In genomic region chr19:44725251-44725650, GRCh38 we compare ENCODE assay signal across 11 cellular contexts. TPM values are rescaled to one million over a fixed set of nuclear protein-coding genes. Genes with fewer than 3 reads are reported as not detected.
A peak's percentile ranks its signal among the peaks of the same experiment; 100 is the strongest.
DNase-seq lines count a peak whose midpoint lies in the region; ATAC-seq and TF ChIP-seq lines count a peak whose summit lies in the region.
"Had no signal": no experiment of that assay in that cellular context is flagged by ENCODE, and none has a peak within 500 bp of the region (broad histone marks: within the 10 kb centered on the region; RNA-seq: fewer than 3 reads in every experiment).

No MANE protein-coding gene starts in this region.

- POLR2A ChIA-PET in SK-N-SH (lab: Yijun Ruan, JAX), result no interaction called here

- H3K4me1 ChIP-seq in SK-N-SH (ENCODE audit: control insufficient read depth in 1 of 2, insufficient read depth in 2 of 2, low read depth in 1 of 2, low read length in 1 of 2), result peaks cover 0 to 10% of the 10 kb centered on the region in 2 experiments; a peak in 2 of 4 replicates
- peaks cover 25 to 52% (median 31%) of the 10 kb centered on the region in 4 donors for H3K4me1 ChIP-seq in stomach

- H3K36me3 ChIP-seq in SK-N-SH (replicated peaks in 1 of 2; ENCODE audit: control insufficient read depth in 1 of 2, insufficient read depth in 2 of 2, low read length in 1 of 2), result no peaks in the 10 kb centered on the region
- no peaks in the 10 kb centered on the region for H3K36me3 ChIP-seq in stomach

- ATAC-seq in SK-N-SH treated with all-trans-retinoic acid at 6 μM for 48 hours, result peak; percentile 18; the same call in 2 of the 3 replicates
- peak; percentile 79 for ATAC-seq in left lobe of liver

- H3F3A ChIP-seq in SK-N-SH (replicated peaks; ENCODE audit: insufficient read depth), result no peaks in the 10 kb centered on the region

- no peak overlapping the region for H2AFZ ChIP-seq in SK-N-SH (ENCODE audit: low read depth)

- TF ChIP-seq CTCF in SK-N-SH (IDR thresholded peaks at IDR 0.05) (no peak), stomach (IDR thresholded peaks at IDR 0.05) (no peak)

- H3K27ac Mint-ChIP-seq in activated T-helper 1 cell treated with anti-CD3 and anti-CD28 coated beads, Interleukin-12 subunit alpha, Interleukin-12 subunit beta, Interleukin-2, Interleukin-4 antibody, amounts not matched to agents 30 ng/mL and 10 ng/mL and 1 ng/mL, durations not matched to agents 14 hours and 24 hours and 36 hours, result no peak overlapping the region
- H3K27ac Mint-ChIP-seq: nephron progenitor cell had no signal

- no peak for DNase-seq in SK-N-SH
- DNase-seq in activated T-helper 1 cell treated with anti-CD3 and anti-CD28 coated beads, Interleukin-12 subunit alpha, Interleukin-12 subunit beta, Interleukin-2, Interleukin-4 antibody, amounts not matched to agents 30 ng/mL and 10 ng/mL and 1 ng/mL, durations not matched to agents 14 hours and 24 hours and 36 hours (ENCODE audit: low spot score), result no peak
- DNase-seq in left lobe of liver (ENCODE audit: low spot score), result peak; percentile 96
- peak; percentile 83 for DNase-seq in stomach
- DNase-seq in dedifferentiated amniotic fluid mesenchymal stem cell (ENCODE audit: extremely low spot score), result no peak
- DNase-seq in NCI-H2081 (lab: John Stamatoyannopoulos, UW), result no peak
- DNase-seq in NCI-H2171 (lab: John Stamatoyannopoulos, UW), result no peak
- DNase-seq: NCI-H524, nephron progenitor cell had no signal

- TF ChIP-seq POLR2A in stomach (IDR thresholded peaks at IDR 0.05), result no peak

- peaks cover 58% of the 10 kb centered on the region for H3K4me1 Mint-ChIP-seq in activated T-helper 1 cell treated with anti-CD3 and anti-CD28 coated beads, Interleukin-12 subunit alpha, Interleukin-12 subunit beta, Interleukin-2, Interleukin-4 antibody, amounts not matched to agents 30 ng/mL and 10 ng/mL and 1 ng/mL, durations not matched to agents 14 hours and 24 hours and 36 hours (ENCODE audit: low read depth)

- H3K9me3 Mint-ChIP-seq in activated T-helper 1 cell treated with anti-CD3 and anti-CD28 coated beads, Interleukin-12 subunit alpha, Interleukin-12 subunit beta, Interleukin-2, Interleukin-4 antibody, amounts not matched to agents 30 ng/mL and 10 ng/mL and 1 ng/mL, durations not matched to agents 14 hours and 24 hours and 36 hours, result no peaks in the 10 kb centered on the region
- H3K9me3 Mint-ChIP-seq: nephron progenitor cell had no signal

- no peaks in the 10 kb centered on the region for H3K27me3 Mint-ChIP-seq in activated T-helper 1 cell treated with anti-CD3 and anti-CD28 coated beads, Interleukin-12 subunit alpha, Interleukin-12 subunit beta, Interleukin-2, Interleukin-4 antibody, amounts not matched to agents 30 ng/mL and 10 ng/mL and 1 ng/mL, durations not matched to agents 14 hours and 24 hours and 36 hours (ENCODE audit: insufficient read depth)

- H3K36me3 Mint-ChIP-seq in activated T-helper 1 cell treated with anti-CD3 and anti-CD28 coated beads, Interleukin-12 subunit alpha, Interleukin-12 subunit beta, Interleukin-2, Interleukin-4 antibody, amounts not matched to agents 30 ng/mL and 10 ng/mL and 1 ng/mL, durations not matched to agents 14 hours and 24 hours and 36 hours (ENCODE audit: low read depth), result no peaks in the 10 kb centered on the region

- CTCF ChIA-PET in SK-N-SH (lab: Yijun Ruan, JAX), result interaction anchor here (0.7 to 21.3 kb wide), 18 partner anchors 11 to 227 kb away, joined by 3 to 598 read pairs (median 22); partner anchors contain the start of genes BCAM, BCL3 and CBLC

- H3K4me2 ChIP-seq in SK-N-SH, result no peak overlapping the region

- H3K9me3 ChIP-seq in SK-N-SH (no peaks in the 10 kb centered on the region), stomach (no peaks in the 10 kb centered on the region)

- H3K27ac ChIP-seq in SK-N-SH (ENCODE audit: low read depth in 2 of 2, low read length in 1 of 2) (no peak overlapping the region), stomach (peak overlapping the region; percentile 60 to 84 (median 73))

- no peaks in the 10 kb centered on the region for H3K9me2 ChIP-seq in SK-N-SH

- no peaks in the 10 kb centered on the region for H4K20me1 ChIP-seq in SK-N-SH (ENCODE audit: insufficient read depth)

- 24% methylated on average over 17 of the region's 18 CpGs for WGBS in SK-N-SH (ENCODE audit: low lambda C conversion rate)
- 11 to 29% (median 13%) methylated on average over 11 to 18 of the region's 18 CpGs for WGBS in stomach, 5 donors

- H3K27me3 ChIP-seq in SK-N-SH (ENCODE audit: insufficient read depth) (no peaks in the 10 kb centered on the region), stomach (no peaks in the 10 kb centered on the region)

- no peak overlapping the region for H3K9ac ChIP-seq in SK-N-SH

- no peak for TF ChIP-seq EP300 in SK-N-SH (IDR thresholded peaks at IDR 0.05; ENCODE audit: borderline replicate concordance in 1 of 2, low read depth in 1 of 2, low read length in 1 of 2)
- TF ChIP-seq EP300 in stomach (IDR thresholded peaks at IDR 0.05), result no peak

- intact Hi-C loops in activated T-helper 1 cell treated with anti-CD3 and anti-CD28 coated beads, Interleukin-12 subunit alpha, Interleukin-12 subunit beta, Interleukin-2, Interleukin-4 antibody, amounts not matched to agents 30 ng/mL and 10 ng/mL and 1 ng/mL, durations not matched to agents 14 hours and 24 hours and 36 hours (cut with micrococcal nuclease), result loop anchor here (2.0 kb wide), 1 partner anchor 70 kb away; no protein-coding TSS in a partner anchor
- intact Hi-C loops in stomach (cut with DNase I; ENCODE audit: low total_unique reads), result no loop called here

- H3K4me3 Mint-ChIP-seq in activated T-helper 1 cell treated with anti-CD3 and anti-CD28 coated beads, Interleukin-12 subunit alpha, Interleukin-12 subunit beta, Interleukin-2, Interleukin-4 antibody, amounts not matched to agents 30 ng/mL and 10 ng/mL and 1 ng/mL, durations not matched to agents 14 hours and 24 hours and 36 hours, result peak overlapping the region; percentile 56
- H3K4me3 Mint-ChIP-seq: nephron progenitor cell had no signal

- H3K4me3 ChIP-seq in SK-N-SH (ENCODE audit: low read depth in 2 of 2, low read length in 1 of 2) (no peak overlapping the region), stomach (peak overlapping the region in 1 of 4 donors; percentile 23)

- no peak for TF ChIP-seq RAD21 in SK-N-SH (IDR thresholded peaks at IDR 0.05; ENCODE audit: low read length)

- H3K79me2 ChIP-seq in SK-N-SH (ENCODE audit: insufficient read depth), result no peaks in the 10 kb centered on the region

TF ChIP-seq in SK-N-SH, 30 proteins besides CTCF, POLR2A, EP300 and RAD21:
- TF ChIP-seq JUND (IDR thresholded peaks at IDR 0.05) (no peak), SMC3 (IDR thresholded peaks at IDR 0.05; ENCODE audit: low read depth, low read length) (no peak), FOXJ3 (CRISPR knock-in tag; IDR thresholded peaks at IDR 0.05) (no peak), TCF12 (IDR thresholded peaks at IDR 0.05) (no peak), ELF1 (IDR thresholded peaks at IDR 0.05) (no peak)

RNA-seq across cellular contexts. Expression of gene BCL3, which starts 23.3 kb away (rescaled TPM):
- polyA plus RNA-seq in SK-N-SH (2012; rRNA removed) (7.5 and 19.2 TPM in 2 replicates), stomach (10 to 100 TPM; 53.5 to 94.1 (median 65.5) TPM)
- polyA plus RNA-seq in SK-N-SH (2012; cell fraction: cytosol; rRNA removed), result 8.9 and 12.7 TPM in 2 replicates
- 49.3 and 90.0 TPM in 2 replicates for polyA plus RNA-seq in SK-N-SH (2012; cell fraction: nucleus; rRNA removed)
- 67.2 and 74.6 TPM in 2 replicates for total RNA-seq in activated T-helper 1 cell treated with anti-CD3 and anti-CD28 coated beads, Interleukin-12 subunit alpha, Interleukin-12 subunit beta, Interleukin-2, Interleukin-4 antibody, amounts not matched to agents 30 ng/mL and 10 ng/mL and 1 ng/mL, durations not matched to agents 14 hours and 24 hours and 36 hours
- total RNA-seq in left lobe of liver (30.8 TPM), stomach (100 to 1,000 TPM in 3 of 5 donors, 10 to 100 TPM in 1, 1 to 10 TPM in 1; 4.4 to 322 (median 139) TPM)

RNA-seq across cellular contexts. Expression of gene CEACAM16, which starts 26.3 kb away (rescaled TPM):
- not detected in 2 replicates for polyA plus RNA-seq in SK-N-SH (2012; rRNA removed)
- not detected in 2 replicates for polyA plus RNA-seq in SK-N-SH (2012; cell fraction: cytosol; rRNA removed)
- polyA plus RNA-seq in SK-N-SH (2012; cell fraction: nucleus; rRNA removed), result 0.04 TPM in 1 of 2 replicates, not detected in the other
- total RNA-seq in activated T-helper 1 cell treated with anti-CD3 and anti-CD28 coated beads, Interleukin-12 subunit alpha, Interleukin-12 subunit beta, Interleukin-2, Interleukin-4 antibody, amounts not matched to agents 30 ng/mL and 10 ng/mL and 1 ng/mL, durations not matched to agents 14 hours and 24 hours and 36 hours, result not detected in 2 replicates
- not detected for total RNA-seq in left lobe of liver
- total RNA-seq in stomach, result not detected
- polyA plus RNA-seq in stomach, result not detected
- total RNA-seq: A673 had no signal

RNA-seq across cellular contexts. Expression of gene CBLC, which starts 52.4 kb away (rescaled TPM):
- polyA plus RNA-seq in SK-N-SH (2012; rRNA removed), result not detected in 2 replicates
- not detected in 2 replicates for polyA plus RNA-seq in SK-N-SH (2012; cell fraction: cytosol; rRNA removed)
- polyA plus RNA-seq in SK-N-SH (2012; cell fraction: nucleus; rRNA removed), result 0.04 TPM in 1 of 2 replicates, not detected in the other
- total RNA-seq in activated T-helper 1 cell treated with anti-CD3 and anti-CD28 coated beads, Interleukin-12 subunit alpha, Interleukin-12 subunit beta, Interleukin-2, Interleukin-4 antibody, amounts not matched to agents 30 ng/mL and 10 ng/mL and 1 ng/mL, durations not matched to agents 14 hours and 24 hours and 36 hours, result not detected in 2 replicates
- 14.0 TPM for total RNA-seq in left lobe of liver
- total RNA-seq in stomach, result 100 to 1,000 TPM in 1 of 5 donors, 10 to 100 TPM in 4; 13.2 to 178 (median 57.2) TPM
- 10 to 100 TPM; 23.3 to 50.9 (median 27.4) TPM for polyA plus RNA-seq in stomach
- total RNA-seq: A673 had no signal

RNA-seq across cellular contexts. Expression of gene CEACAM19, which starts 54.0 kb away (rescaled TPM):
- polyA plus RNA-seq in SK-N-SH (2012; rRNA removed) (1.4 and 2.0 TPM in 2 replicates), stomach (1 to 10 TPM; 2.0 to 6.4 (median 2.3) TPM)
- 0.35 and 0.49 TPM in 2 replicates for polyA plus RNA-seq in SK-N-SH (2012; cell fraction: cytosol; rRNA removed)
- polyA plus RNA-seq in SK-N-SH (2012; cell fraction: nucleus; rRNA removed), result 11.3 and 11.7 TPM in 2 replicates
- 1.1 and 1.3 TPM in 2 replicates for total RNA-seq in activated T-helper 1 cell treated with anti-CD3 and anti-CD28 coated beads, Interleukin-12 subunit alpha, Interleukin-12 subunit beta, Interleukin-2, Interleukin-4 antibody, amounts not matched to agents 30 ng/mL and 10 ng/mL and 1 ng/mL, durations not matched to agents 14 hours and 24 hours and 36 hours
- total RNA-seq in left lobe of liver (5.6 TPM), stomach (10 to 100 TPM in 1 of 5 donors, 1 to 10 TPM in 3, under 1 TPM in 1; 0.58 to 17.0 (median 2.9) TPM)

Comparison
In these comparisons a context has a peak if more than half of its experiments do, and no peak if none do; other contexts are left out.
1. DNase-seq: peak in left lobe of liver (single experiment) and stomach (single experiment); none in SK-N-SH (single experiment), activated T-helper 1 cell treated with anti-CD3 and anti-CD28 coated beads, Interleukin-12 subunit alpha, Interleukin-12 subunit beta, Interleukin-2, Interleukin-4 antibody, amounts not matched to agents 30 ng/mL and 10 ng/mL and 1 ng/mL, durations not matched to agents 14 hours and 24 hours and 36 hours (single experiment), dedifferentiated amniotic fluid mesenchymal stem cell (single experiment), NCI-H2081 (0 of 2) and NCI-H2171 (single experiment).
2. H3K27ac ChIP-seq: peak in stomach (5 of 5); none in SK-N-SH (0 of 2).
3. RNA of gene CBLC, which starts 52.4 kb away (total RNA-seq): 13.2 to 178 TPM in stomach and 14.0 TPM in left lobe of liver (single experiment); not detected in activated T-helper 1 cell treated with anti-CD3 and anti-CD28 coated beads, Interleukin-12 subunit alpha, Interleukin-12 subunit beta, Interleukin-2, Interleukin-4 antibody, amounts not matched to agents 30 ng/mL and 10 ng/mL and 1 ng/mL, durations not matched to agents 14 hours and 24 hours and 36 hours; every median in the first group is over 10 times any median in the second.